In genomic region chr4:139177049-139177887, GRCh38 we compare ENCODE assay signal across 8 cellular contexts. TPM values are rescaled to one million over a fixed set of nuclear protein-coding genes. Genes with fewer than 3 reads are reported as not detected.
A peak's percentile ranks its signal among the peaks of the same experiment; 100 is the strongest.
DNase-seq lines count a peak whose midpoint lies in the region; ATAC-seq, FAIRE-seq and TF ChIP-seq lines count a peak whose summit lies in the region.

Gene ELF2 (minus strand): TSS chr4:139177218. CDS start chr4:139137701, 39,517 bp downstream.

- H3K36me3 ChIP-seq in right atrium auricular region, result no peaks in the 10 kb centered on the region

- TF ChIP-seq CTCF in right atrium auricular region (IDR thresholded peaks at IDR 0.05), result no peak

- peak within 1 kb of the TSS; percentile 97 for H3K27ac Mint-ChIP-seq in T-helper 2 cell treated with Interferon-gamma antibody and Interleukin-4, amounts not matched to agents 5 μg/mL and 100 μg/mL, for 36 hours

- H3K27me3 ChIP-seq in right atrium auricular region, result no peaks in the 10 kb centered on the region

- DNase-seq in NCI-H1694 treated with DMSO at 0.1 percent for 48 hours (lab: John Stamatoyannopoulos, UW) (peak; percentile 55), anterior cingulate cortex (lab: John Stamatoyannopoulos, UW) (peak; percentile 37 to 96 (median 87)), right atrium auricular region (ENCODE audit: low spot score) (peak; percentile 93), putamen (ENCODE audit: low spot score) (peak; percentile 97), urothelium cell line (ENCODE audit: low spot score) (peak; percentile 90)
- DNase-seq in T-helper 2 cell treated with Interferon-gamma antibody and Interleukin-4, amounts not matched to agents 5 μg/mL and 100 μg/mL, for 36 hours (ENCODE audit: low spot score), result peak; percentile 91

- H3K4me3 Mint-ChIP-seq in T-helper 2 cell treated with Interferon-gamma antibody and Interleukin-4, amounts not matched to agents 5 μg/mL and 100 μg/mL, for 36 hours, result peak within 1 kb of the TSS; percentile 93

- peaks cover 0 to 16% of the 10 kb centered on the region in 2 donors for H3K4me1 ChIP-seq in right atrium auricular region

- no peaks in the 10 kb centered on the region for H3K9me3 ChIP-seq in right atrium auricular region

- no peak for FAIRE-seq in urothelium cell line (lab: Jason Lieb, UNC)

- peaks cover 33% of the 10 kb centered on the region for H3K27me3 Mint-ChIP-seq in T-helper 2 cell treated with Interferon-gamma antibody and Interleukin-4, amounts not matched to agents 5 μg/mL and 100 μg/mL, for 36 hours (ENCODE audit: low read depth)

- H3K9me3 Mint-ChIP-seq in T-helper 2 cell treated with Interferon-gamma antibody and Interleukin-4, amounts not matched to agents 5 μg/mL and 100 μg/mL, for 36 hours, result no peaks in the 10 kb centered on the region

- ATAC-seq in GM18502 (IDR thresholded peaks at IDR 0.05; ENCODE audit: poor library complexity, unreplicated experiment) (peak; percentile 43), HG02938 (IDR thresholded peaks at IDR 0.05; ENCODE audit: unreplicated experiment) (peak; percentile 41)

- peaks cover 2% of the 10 kb centered on the region for H3K36me3 Mint-ChIP-seq in T-helper 2 cell treated with Interferon-gamma antibody and Interleukin-4, amounts not matched to agents 5 μg/mL and 100 μg/mL, for 36 hours (ENCODE audit: low read depth)

- peak within 1 kb of the TSS; percentile 100 for H3K27ac ChIP-seq in right atrium auricular region

- H3K4me3 ChIP-seq in right atrium auricular region, result peak within 1 kb of the TSS; percentile 89 to 97

- H3K4me1 Mint-ChIP-seq in T-helper 2 cell treated with Interferon-gamma antibody and Interleukin-4, amounts not matched to agents 5 μg/mL and 100 μg/mL, for 36 hours (ENCODE audit: low read depth), result peaks cover 29% of the 10 kb centered on the region

RNA-seq across cellular contexts. Expression of gene ELF2, which starts in this region (rescaled TPM):
- total RNA-seq in right atrium auricular region, result 10 to 100 TPM; 32.2 to 32.3 TPM

Comparison
In these comparisons a context has a peak if more than half of its experiments do, and no peak if none do; other contexts are left out.
1. Peak in every context shown above with its lines: DNase-seq, ATAC-seq, H3K4me3 ChIP-seq and H3K27ac ChIP-seq.